29 cellular contexts compared by ENCODE assay signal in the genomic region with DNA sequence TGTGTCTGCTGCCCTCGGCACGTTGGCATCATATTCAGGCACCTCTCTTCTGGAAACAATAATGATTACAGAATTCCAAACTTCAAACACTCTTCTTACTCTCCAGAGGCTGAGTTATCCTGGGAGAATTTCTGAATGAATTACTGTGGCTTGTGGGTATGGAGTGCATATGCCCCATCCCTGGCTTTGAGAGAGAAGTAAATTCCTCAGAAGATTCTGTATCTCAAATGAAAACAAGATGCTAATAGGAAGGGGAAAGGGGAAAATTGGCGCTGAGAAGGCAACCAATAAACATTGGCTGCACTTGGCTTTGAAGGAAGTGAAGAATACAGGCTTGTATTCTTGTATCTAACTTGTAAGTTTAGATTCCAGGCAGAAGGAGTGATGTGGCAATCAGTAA.
DNase-seq lines count a peak whose midpoint lies in the region; TF ChIP-seq lines count a peak whose summit lies in the region.
"Had no signal": no experiment of that assay in that cellular context is flagged by ENCODE, and none has a peak within 500 bp of the region (broad histone marks: within the 10 kb centered on the region; RNA-seq: fewer than 3 reads in every experiment).

No MANE protein-coding gene starts in this region.

- DNase-seq in A172 (ENCODE audit: low spot score) (peak; percentile 4), H4 (ENCODE audit: low spot score) (peak; percentile 3), astrocyte of the hippocampus (ENCODE audit: low read depth, low spot score) (peak; percentile 91), foreskin fibroblast (peak; percentile 23 to 84), activated gamma-delta T cell (lab: John Stamatoyannopoulos, UW) (no peak), NCI-H1048 (lab: John Stamatoyannopoulos, UW) (no peak), NCI-H2227 treated with DMSO at 0.1 percent for 48 hours (lab: John Stamatoyannopoulos, UW) (no peak), GM19240 (ENCODE audit: insufficient read length, low spot score) (no peak)
- DNase-seq: activated CD4-positive, alpha-beta T cell treated with anti-CD3 and anti-CD28 coated beads for 48 hours; anterior cingulate cortex; CD4-positive, alpha-beta T cell; central memory CD4-positive, alpha-beta T cell; cortex of kidney; erythroblast; H9; Kasumi-1; left cardiac atrium; NCI-H1436; NCI-H2107; NCI-H446; NCI-H748 treated with DMSO at 0.1 percent for 48 hours; nephron progenitor cell; pancreas; retina; stimulated activated naive B cell treated with anti-CD40 and anti-IgM and Interleukin-4, amounts not matched to agents 10 μg/mL and 1 μg/mL and 100 μg/mL, for 72 hours; substantia nigra; T1000 had no signal

- no peak for TF ChIP-seq CTCF in foreskin fibroblast (IDR thresholded peaks at IDR 0.05; ENCODE audit: low read depth, low read length)

- peak overlapping the region in 1 of 2 donors; percentile 3 for H3K4me3 ChIP-seq in foreskin fibroblast (ENCODE audit: low read depth in 1 of 2, low read length in 2 of 2)
- H3K4me3 ChIP-seq: gastroesophageal sphincter, pancreas, skin epidermis had no signal

Comparison
In these comparisons a context has a peak if more than half of its experiments do, and no peak if none do; other contexts are left out.
1. DNase-seq: peak in A172 (single experiment), H4 (single experiment), astrocyte of the hippocampus (single experiment) and foreskin fibroblast (2 of 2); none in activated gamma-delta T cell (single experiment), NCI-H1048 (single experiment), NCI-H2227 treated with DMSO at 0.1 percent for 48 hours (single experiment) and GM19240 (single experiment).